ENCODE assay signal across 8 cellular contexts in the genomic region with DNA sequence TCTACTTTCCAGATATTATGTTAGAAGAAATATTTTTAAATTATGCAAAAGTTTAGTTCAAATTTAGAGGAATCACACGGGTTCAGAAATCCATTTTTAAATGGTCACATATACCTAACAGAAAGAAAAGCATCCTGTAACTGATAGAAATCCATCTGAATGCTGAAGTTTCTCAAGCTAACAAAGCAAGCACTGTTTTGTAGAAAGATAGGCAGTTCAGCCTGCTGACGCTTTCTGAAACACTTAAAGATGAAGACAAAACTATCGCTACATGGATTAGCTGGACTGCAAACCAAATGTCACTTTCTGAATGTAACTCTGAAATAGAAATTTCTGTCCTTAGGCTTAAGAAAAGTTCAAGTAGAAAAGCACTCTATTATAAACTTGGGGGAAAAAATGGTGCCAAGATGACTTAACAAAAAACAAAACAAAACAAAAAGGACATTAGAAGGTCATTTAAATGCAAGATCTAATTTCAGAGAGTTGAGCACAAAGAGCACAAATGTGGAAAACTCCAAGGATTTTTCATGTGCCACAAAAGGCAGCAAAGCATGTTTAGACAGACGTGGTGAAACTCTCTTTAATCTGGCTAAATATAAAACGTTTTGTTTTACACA. TPM values are rescaled to one million over a fixed set of nuclear protein-coding genes. Genes with fewer than 3 reads are reported as not detected.
DNase-seq lines count a peak whose midpoint lies in the region; ATAC-seq and TF ChIP-seq lines count a peak whose summit lies in the region.

No MANE protein-coding gene starts in this region.

- H3K4me3 ChIP-seq in GM12865 (ENCODE audit: low read depth, low read length) (peak overlapping the region; percentile 69), prostate gland (peak overlapping the region; percentile 74 to 84)

- H3K27me3 ChIP-seq in prostate gland (replicated peaks; ENCODE audit: insufficient read depth) = no peaks in the 10 kb centered on the region

- no peaks in the 10 kb centered on the region for H3K36me3 ChIP-seq in prostate gland

- DNase-seq in GM12865 (ENCODE audit: low read depth) (peak; percentile 40), SK-MEL-5 (ENCODE audit: low read depth, low spot score) (peak; percentile 65), fibroblast of peridontal ligament (ENCODE audit: extremely low read depth) (peak; percentile 44), prostate gland (ENCODE audit: low spot score) (no peak), 8988T (no peak)
- no peak for DNase-seq in stimulated activated CD4-positive, alpha-beta T cell treated with anti-CD3 and anti-CD28 coated beads, Interleukin-12 subunit alpha, Interleukin-12 subunit beta, amount 100 ng/mL, for 4 hours

- TF ChIP-seq CTCF in GM12865 (IDR thresholded peaks at IDR 0.05; ENCODE audit: insufficient read depth, low read depth, low read length, missing control alignments) (no peak), prostate gland (IDR thresholded peaks at IDR 0.05) (no peak)

- no peaks in the 10 kb centered on the region for H3K4me1 ChIP-seq in prostate gland (replicated peaks)

- ATAC-seq in activated CD4-positive, CD25-positive, alpha-beta regulatory T cell treated with anti-CD3 and anti-CD28 coated beads, Interleukin-2, amount 50 U/mL, for 24 hours = no peak
- ATAC-seq in GM21447 (IDR thresholded peaks at IDR 0.05; ENCODE audit: unreplicated experiment) = no peak

- 15% methylated on average over 5 of the region's 5 CpGs for WGBS in prostate gland

- in situ Hi-C loops in SK-MEL-5 (cut with HindIII; ENCODE audit: low pct_unique_long_range_greater_than_20kb, low sequenced_read_pairs) = no loop called here

- H3K27ac ChIP-seq in prostate gland = peak overlapping the region; percentile 87 to 93

- H3K9me3 ChIP-seq in prostate gland = no peaks in the 10 kb centered on the region

- intact Hi-C loops in prostate gland (cut with DNase I) = loop anchor here (5.0 to 10.0 kb wide), 2 partner anchors 32 to 85 kb away; no protein-coding TSS in a partner anchor

- no peak for TF ChIP-seq POLR2A in prostate gland (IDR thresholded peaks at IDR 0.05)

RNA-seq across cellular contexts. Expression of gene PLOD2, which starts 1.3 kb away (rescaled TPM):
- 37.7 and 40.2 TPM in 2 replicates for total RNA-seq in SK-MEL-5 (2014; rRNA removed; shearing (Covaris generic))
- 27.1 and 32.5 TPM in 2 replicates for polyA plus RNA-seq in SK-MEL-5 (2015; cell fraction: cytosol; rRNA removed)
- polyA plus RNA-seq in SK-MEL-5 (2015; cell fraction: nucleus; rRNA removed) = 17.1 and 22.6 TPM in 2 replicates
- 10 to 100 TPM; 10.7 to 14.6 TPM for total RNA-seq in prostate gland

Comparison
In these comparisons a context has a peak if more than half of its experiments do, and no peak if none do; other contexts are left out.
1. DNase-seq: peak in GM12865 (single experiment), SK-MEL-5 (single experiment) and fibroblast of peridontal ligament (single experiment); none in prostate gland (single experiment), 8988T (single experiment) and stimulated activated CD4-positive, alpha-beta T cell treated with anti-CD3 and anti-CD28 coated beads, Interleukin-12 subunit alpha, Interleukin-12 subunit beta, amount 100 ng/mL, for 4 hours (single experiment).